Comparison of ENCODE assay signal across 37 cellular contexts in genomic region chr2:216414772-216415319, GRCh38. TPM values are rescaled to one million over a fixed set of nuclear protein-coding genes. Genes with fewer than 3 reads are reported as not detected.
"Had no signal": no experiment of that assay in that cellular context is flagged by ENCODE, and none has a peak within 500 bp of the region (broad histone marks: within the 10 kb centered on the region; RNA-seq: fewer than 3 reads in every experiment).

No MANE protein-coding gene starts in this region.

- ATAC-seq: activated T-cell treated with anti-CD3 and anti-CD28 coated beads, Interleukin-2, amount 50 U/mL, for 72 hours; activated T-helper 17 cell treated with anti-CD3 and anti-CD28 coated beads, Interleukin-2, amount 50 U/mL, for 72 hours; SK-N-SH treated with all-trans-retinoic acid at 6 μM for 48 hours had no signal

- H3K9me3 Mint-ChIP-seq: activated B cell treated with CpG ODN at 0.5 μM for 24 hours; activated CD4-positive, alpha-beta memory T cell treated with anti-CD3 and anti-CD28 coated beads, Interleukin-2, amount 10 ng/mL, durations not matched to agents 7 days and 5 days; activated naive CD8-positive, alpha-beta T cell treated with anti-CD3 and anti-CD28 coated beads for 36 hours; activated T-cell treated with anti-CD3 and anti-CD28 coated beads, Interleukin-2, amount 50 U/mL, for 72 hours; activated T-helper 17 cell treated with anti-CD3 and anti-CD28 coated beads, Interleukin-2, amount 50 U/mL, for 72 hours had no signal

- H3K4me3 ChIP-seq: cardiac muscle cell, MG63, Peyer's patch had no signal

- H3K27ac Mint-ChIP-seq: activated B cell treated with CpG ODN at 0.5 μM for 24 hours; activated CD4-positive, alpha-beta memory T cell treated with anti-CD3 and anti-CD28 coated beads, Interleukin-2, amount 10 ng/mL, durations not matched to agents 7 days and 5 days; activated naive CD8-positive, alpha-beta T cell treated with anti-CD3 and anti-CD28 coated beads for 36 hours; activated T-cell treated with anti-CD3 and anti-CD28 coated beads, Interleukin-2, amount 50 U/mL, for 72 hours; activated T-helper 17 cell treated with anti-CD3 and anti-CD28 coated beads, Interleukin-2, amount 50 U/mL, for 72 hours had no signal

- H3K27me3 ChIP-seq: brain microvascular endothelial cell, cardiac muscle cell, MG63, Peyer's patch had no signal

- H3K27me3 Mint-ChIP-seq: activated B cell treated with CpG ODN at 0.5 μM for 24 hours; activated CD4-positive, alpha-beta memory T cell treated with anti-CD3 and anti-CD28 coated beads, Interleukin-2, amount 10 ng/mL, durations not matched to agents 7 days and 5 days; activated naive CD8-positive, alpha-beta T cell treated with anti-CD3 and anti-CD28 coated beads for 36 hours; activated T-helper 17 cell treated with anti-CD3 and anti-CD28 coated beads, Interleukin-2, amount 50 U/mL, for 72 hours had no signal

- H3K4me3 Mint-ChIP-seq: activated B cell treated with CpG ODN at 0.5 μM for 24 hours; activated CD4-positive, alpha-beta memory T cell treated with anti-CD3 and anti-CD28 coated beads, Interleukin-2, amount 10 ng/mL, durations not matched to agents 7 days and 5 days; activated naive CD8-positive, alpha-beta T cell treated with anti-CD3 and anti-CD28 coated beads for 36 hours; activated T-cell treated with anti-CD3 and anti-CD28 coated beads, Interleukin-2, amount 50 U/mL, for 72 hours had no signal

- DNase-seq: activated B cell treated with CpG ODN at 0.5 μM for 24 hours; activated CD4-positive, alpha-beta memory T cell treated with anti-CD3 and anti-CD28 coated beads, Interleukin-2, amount 10 ng/mL, durations not matched to agents 7 days and 5 days; activated CD4-positive, alpha-beta T cell treated with anti-CD3 and anti-CD28 coated beads for 4 hours; activated CD4-positive, CD25-positive, alpha-beta regulatory T cell treated with anti-CD3 and anti-CD28 coated beads, Interleukin-2, amount 50 U/mL, for 72 hours; activated CD8-positive, alpha-beta memory T cell treated with anti-CD3 and anti-CD28 coated beads for 24 hours; activated effector memory CD4-positive, alpha-beta T cell treated with anti-CD3 and anti-CD28 coated beads, Interleukin-2, amount 50 U/mL, for 16 hours; activated naive CD4-positive, alpha-beta T cell; activated naive CD4-positive, alpha-beta T cell treated with anti-CD3 and anti-CD28 coated beads, Interleukin-2, amount 50 U/mL, for 16 hours; activated naive CD8-positive, alpha-beta T cell treated with anti-CD3 and anti-CD28 coated beads for 36 hours; activated T-cell treated with anti-CD3 and anti-CD28 coated beads, Interleukin-2, amount 50 U/mL, for 1 hour; activated T-cell treated with anti-CD3 and anti-CD28 coated beads, Interleukin-2, amount 50 U/mL, for 72 hours; amniotic stem cell; aorta; brain microvascular endothelial cell; Karpas-422; MG63; NCI-H1048; NCI-H1105 treated with DMSO at 0.1 percent for 48 hours; NCI-H1436; NCI-H1694; NCI-H1930; NCI-H2081 treated with DMSO at 0.1 percent for 48 hours; NCI-H226; NCI-H446 treated with DMSO at 0.1 percent for 48 hours; NCI-H524; Peyer's patch; RPMI8226; SIG-M5; SW 1271; T-helper 1 cell; T-helper 2 cell; T-helper 9 cell had no signal

- H3K9me3 ChIP-seq: MG63, Peyer's patch had no signal

- H3K27ac ChIP-seq: brain microvascular endothelial cell, cardiac muscle cell, Peyer's patch, VCaP had no signal

RNA-seq across cellular contexts. Expression of gene MARCHF4, which starts 42.6 kb away (rescaled TPM):
- total RNA-seq: activated B cell treated with CpG ODN at 0.5 μM for 24 hours; activated CD4-positive, alpha-beta memory T cell treated with anti-CD3 and anti-CD28 coated beads, Interleukin-2, amount 10 ng/mL, durations not matched to agents 7 days and 5 days; activated naive CD8-positive, alpha-beta T cell treated with anti-CD3 and anti-CD28 coated beads for 36 hours; activated T-cell treated with anti-CD3 and anti-CD28 coated beads, Interleukin-2, amount 50 U/mL, for 72 hours; activated T-helper 17 cell treated with anti-CD3 and anti-CD28 coated beads, Interleukin-2, amount 50 U/mL, for 72 hours; cardiac muscle cell; SK-MEL-5 had no signal
- polyA plus RNA-seq: aorta, cardiac muscle cell had no signal
